ENCODE assay signal across 31 cellular contexts in genomic region chr5:109703165-109703564, GRCh38.
"Had no signal": no experiment of that assay in that cellular context is flagged by ENCODE, and none has a peak within 500 bp of the region (broad histone marks: within the 10 kb centered on the region; RNA-seq: fewer than 3 reads in every experiment).

No MANE protein-coding gene starts in this region.

- ATAC-seq: activated CD4-positive, alpha-beta T cell treated with anti-CD3 and anti-CD28 coated beads for 36 hours; activated CD4-positive, CD25-positive, alpha-beta regulatory T cell treated with anti-CD3 and anti-CD28 coated beads, Interleukin-2, amount 50 U/mL, for 24 hours; activated CD8-positive, alpha-beta memory T cell treated with anti-CD3 and anti-CD28 coated beads, Interleukin-2, amount 10 ng/mL, durations not matched to agents 7 days and 5 days; activated CD8-positive, alpha-beta T cell treated with anti-CD3 and anti-CD28 coated beads, Interleukin-2, amount 10 ng/mL, durations not matched to agents 7 days and 5 days; activated naive CD8-positive, alpha-beta T cell treated with anti-CD3 and anti-CD28 coated beads, Interleukin-2, amount 50 U/mL, for 24 hours; WTC11 had no signal

- FAIRE-seq: bronchial epithelial cell, TTC549 had no signal

- DNase-seq: activated CD4-positive, alpha-beta memory T cell treated with anti-CD3 and anti-CD28 coated beads, Interleukin-2, amount 10 ng/mL, durations not matched to agents 7 days and 5 days; activated CD4-positive, alpha-beta T cell treated with anti-CD3 and anti-CD28 coated beads for 1 hour; activated CD4-positive, alpha-beta T cell treated with anti-CD3 and anti-CD28 coated beads for 36 hours; activated CD4-positive, alpha-beta T cell treated with anti-CD3 and anti-CD28 coated beads for 48 hours; activated CD4-positive, alpha-beta T cell treated with anti-CD3 and anti-CD28 coated beads, Interleukin-2, amount 10 ng/mL, durations not matched to agents 7 days and 5 days; activated CD4-positive, alpha-beta T cell treated with anti-CD3 and anti-CD28 coated beads, Interleukin-2, amount 50 U/mL, for 48 hours; activated CD4-positive, CD25-positive, alpha-beta regulatory T cell; activated CD8-positive, alpha-beta memory T cell treated with anti-CD3 and anti-CD28 coated beads for 24 hours; activated CD8-positive, alpha-beta memory T cell treated with anti-CD3 and anti-CD28 coated beads, Interleukin-2, amount 10 ng/mL, durations not matched to agents 7 days and 5 days; activated CD8-positive, alpha-beta memory T cell treated with anti-CD3 and anti-CD28 coated beads, Interleukin-2, amount 50 U/mL, for 48 hours; activated CD8-positive, alpha-beta T cell treated with anti-CD3 and anti-CD28 coated beads, Interleukin-2, amount 10 ng/mL, durations not matched to agents 7 days and 5 days; activated effector memory CD4-positive, alpha-beta T cell treated with Interleukin-2 at 50 U/mL for 16 hours; activated gamma-delta T cell; activated naive CD4-positive, alpha-beta T cell treated with anti-CD3 and anti-CD28 coated beads, Interleukin-2, amount 10 ng/mL, durations not matched to agents 7 days and 5 days; activated naive CD4-positive, alpha-beta T cell treated with Interleukin-2 at 50 U/mL for 16 hours; activated naive CD8-positive, alpha-beta T cell treated with anti-CD3 and anti-CD28 coated beads, Interleukin-2, amount 10 ng/mL, durations not matched to agents 7 days and 5 days; activated naive CD8-positive, alpha-beta T cell treated with anti-CD3 and anti-CD28 coated beads, Interleukin-2, amount 50 U/mL, for 24 hours; activated T-cell treated with anti-CD3 and anti-CD28 coated beads, Interleukin-2, amount 50 U/mL, for 24 hours; activated T-cell treated with anti-CD3 and anti-CD28 coated beads, Interleukin-2, amount 50 U/mL, for 48 hours; anterior cingulate cortex; caudate nucleus; cerebellar nuclear complex; T-helper 2 cell; T-helper 9 cell had no signal

- H3K9me3 ChIP-seq: ascending aorta had no signal

- H3K4me3 ChIP-seq: ascending aorta, cardiac muscle cell had no signal

- H3K36me3 ChIP-seq: ascending aorta, cardiac muscle cell had no signal

- H3K27ac ChIP-seq: cardiac muscle cell, VCaP had no signal

- H3K27me3 ChIP-seq: ascending aorta, cardiac muscle cell had no signal
